ENCODE assay signal across 21 cellular contexts in the genomic region with DNA sequence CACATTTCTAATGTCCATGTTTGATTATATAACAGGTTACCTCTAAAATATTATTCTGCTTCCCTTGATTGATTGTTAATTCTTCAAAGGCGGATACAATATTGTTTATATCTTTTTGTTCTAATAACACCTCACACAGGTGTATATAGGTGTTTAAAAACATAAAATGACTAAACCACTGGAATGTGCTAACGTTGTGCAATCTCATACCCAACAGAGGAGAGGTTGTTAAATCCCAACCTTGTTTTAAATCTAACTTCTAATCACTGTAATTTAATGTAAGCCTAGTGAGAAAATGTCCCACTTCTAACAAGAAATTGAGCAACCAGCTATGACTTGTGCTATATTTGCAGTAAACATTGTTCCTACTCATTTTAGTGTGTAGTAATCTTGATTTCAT. TPM values are rescaled to one million over a fixed set of nuclear protein-coding genes. Genes with fewer than 3 reads are reported as not detected.
DNase-seq lines count a peak whose midpoint lies in the region; ATAC-seq, FAIRE-seq and TF ChIP-seq lines count a peak whose summit lies in the region.
"Had no signal": no experiment of that assay in that cellular context is flagged by ENCODE, and none has a peak within 500 bp of the region (broad histone marks: within the 10 kb centered on the region; RNA-seq: fewer than 3 reads in every experiment).

No MANE protein-coding gene starts in this region.

- BruUV-seq in HepG2 (replicated peaks; lab: Mats Ljungman, UMichigan) = no TSS peak

- no peak overlapping the region for H3K4me2 ChIP-seq in HepG2 (ENCODE audit: low read depth, low read length)
- no peak overlapping the region for H3K4me2 ChIP-seq in osteoblast (ENCODE audit: insufficient read depth, low read length)
- H3K4me2 ChIP-seq: BLaER1 had no signal

- TF ChIP-seq EP300 in HepG2 (IDR thresholded peaks at IDR 0.05; ENCODE audit: low read depth in 2 of 2, low read length in 2 of 2) (0 out of 4 replicates have a peak, but pooled peaks of 1 of the 2 experiments have one; percentile 12), HepG2 (CRISPR knock-in tag; IDR thresholded peaks at IDR 0.05; ENCODE audit: borderline replicate concordance) (no peak)

- H3K9me3 ChIP-seq in HepG2 (ENCODE audit: low read length) (peaks cover 1% of the 10 kb centered on the region; the same call in 1 of the 2 replicates), right lobe of liver (no peaks in the 10 kb centered on the region), osteoblast (ENCODE audit: low read depth, low read length) (no peaks in the 10 kb centered on the region)
- H3K9me3 ChIP-seq: BLaER1, HAP-1 had no signal

- H2AFZ ChIP-seq in HepG2 (ENCODE audit: low read length) (no peak overlapping the region), osteoblast (ENCODE audit: low read length) (no peak overlapping the region)

- H4K20me1 ChIP-seq in HepG2 (ENCODE audit: insufficient read depth, low read length) (no peaks in the 10 kb centered on the region), osteoblast (ENCODE audit: insufficient read depth, low read length) (no peaks in the 10 kb centered on the region)
- H4K20me1 ChIP-seq: BLaER1 had no signal

- H3K4me3 ChIP-seq in HepG2 (replicated peaks in 1 of 3; ENCODE audit: insufficient read depth in 1 of 3, low read depth in 2 of 3, low read length in 3 of 3) (no peak overlapping the region), right lobe of liver (no peak overlapping the region), bronchial epithelial cell (ENCODE audit: low read depth, low read length) (no peak overlapping the region), osteoblast (ENCODE audit: insufficient read depth, low read length) (no peak overlapping the region)
- H3K4me3 ChIP-seq: BLaER1, GM12878, HAP-1 had no signal

- H3K4me1 ChIP-seq in HepG2 (ENCODE audit: insufficient read depth, low read length) (peaks cover 81% of the 10 kb centered on the region), right lobe of liver (no peaks in the 10 kb centered on the region), osteoblast (ENCODE audit: insufficient read depth, low read length) (no peaks in the 10 kb centered on the region)
- H3K4me1 ChIP-seq: BLaER1, HAP-1 had no signal

- H3K4me3 Mint-ChIP-seq in activated CD4-positive, alpha-beta memory T cell treated with anti-CD3 and anti-CD28 coated beads for 36 hours = no peak overlapping the region
- H3K4me3 Mint-ChIP-seq: CD14-positive monocyte; CD4-positive, alpha-beta memory T cell; IgD-negative memory B cell had no signal

- DNase-seq in HepG2 (ENCODE audit: low spot score) (no peak), right lobe of liver (no peak), bronchial epithelial cell (ENCODE audit: low read depth) (peak; percentile 58), renal cortical epithelial cell (ENCODE audit: low read depth) (peak; percentile 46), substantia nigra (lab: John Stamatoyannopoulos, UW) (no peak), osteoblast (ENCODE audit: insufficient read length, low spot score, missing footprints) (no peak)
- DNase-seq in activated CD4-positive, alpha-beta memory T cell treated with anti-CD3 and anti-CD28 coated beads for 36 hours = no peak
- DNase-seq: 8988T; CD4-positive, alpha-beta memory T cell; DMS79 treated with DMSO at 0.1 percent for 48 hours had no signal

- H3K9me3 Mint-ChIP-seq in activated CD4-positive, alpha-beta memory T cell treated with anti-CD3 and anti-CD28 coated beads for 36 hours = no peaks in the 10 kb centered on the region
- H3K9me3 Mint-ChIP-seq: CD14-positive monocyte; CD4-positive, alpha-beta memory T cell; IgD-negative memory B cell had no signal

- intact Hi-C loops in HepG2 (cut with micrococcal nuclease; ENCODE audit: unreplicated experiment) (no loop called here), right lobe of liver (cut with DNase I) (no loop called here)
- intact Hi-C loops in activated CD4-positive, alpha-beta memory T cell treated with anti-CD3 and anti-CD28 coated beads for 36 hours (cut with micrococcal nuclease) = no loop called here

- TF ChIP-seq POLR2A in HepG2 (IDR thresholded peaks at IDR 0.05; ENCODE audit: insufficient read depth in 1 of 2, low read depth in 2 of 2, low read length in 2 of 2) = no peak
- no peak for TF ChIP-seq POLR2A in right lobe of liver (IDR thresholded peaks at IDR 0.05)

- H3K36me3 ChIP-seq in HepG2 (replicated peaks in 1 of 2; ENCODE audit: control insufficient read depth in 1 of 2, insufficient read depth in 2 of 2, low read length in 2 of 2) (no peaks in the 10 kb centered on the region), right lobe of liver (no peaks in the 10 kb centered on the region), bronchial epithelial cell (ENCODE audit: control insufficient read depth, insufficient read depth, low read length) (no peaks in the 10 kb centered on the region), osteoblast (ENCODE audit: insufficient read depth, low read length) (no peaks in the 10 kb centered on the region)
- H3K36me3 ChIP-seq: BLaER1, HAP-1 had no signal

- H3K27me3 ChIP-seq in HepG2 (ENCODE audit: control insufficient read depth in 1 of 2, insufficient read depth in 2 of 2, low read length in 2 of 2) = no peaks in the 10 kb centered on the region
- no peaks in the 10 kb centered on the region for H3K27me3 ChIP-seq in right lobe of liver
- no peaks in the 10 kb centered on the region for H3K27me3 ChIP-seq in bronchial epithelial cell (ENCODE audit: control insufficient read depth, insufficient read depth, low read length)
- H3K27me3 ChIP-seq in osteoblast (ENCODE audit: insufficient read depth, low read length) = no peaks in the 10 kb centered on the region
- H3K27me3 ChIP-seq: BLaER1 had no signal

- TF ChIP-seq CTCF in HepG2 (CRISPR knock-in tag; IDR thresholded peaks at IDR 0.05) = no peak
- no peak for TF ChIP-seq CTCF in right lobe of liver (IDR thresholded peaks at IDR 0.05)
- no peak for TF ChIP-seq CTCF in bronchial epithelial cell (IDR thresholded peaks at IDR 0.05; ENCODE audit: insufficient read depth, low read length, severe bottlenecking)
- TF ChIP-seq CTCF in osteoblast (IDR thresholded peaks at IDR 0.05; ENCODE audit: extremely low read depth, low read depth, low read length) = no peak

- H3K27ac Mint-ChIP-seq in activated CD4-positive, alpha-beta memory T cell treated with anti-CD3 and anti-CD28 coated beads for 36 hours = no peak overlapping the region
- H3K27ac Mint-ChIP-seq: CD14-positive monocyte; CD4-positive, alpha-beta memory T cell; IgD-negative memory B cell had no signal

- no peak for TF ChIP-seq RAD21 in HepG2 (CRISPR knock-in tag; IDR thresholded peaks at IDR 0.05)

- no peak overlapping the region for H3K9ac ChIP-seq in HepG2 (ENCODE audit: insufficient read depth, low read depth, low read length)
- H3K9ac ChIP-seq: BLaER1 had no signal

- POLR2A ChIA-PET in HepG2 (lab: Yijun Ruan, JAX) = no interaction called here
- POLR2A ChIA-PET in activated CD4-positive, alpha-beta memory T cell treated with anti-CD3 and anti-CD28 coated beads for 36 hours (lab: Charles Lee) = no interaction called here

- H3K27ac ChIP-seq in HepG2 (ENCODE audit: extremely low read length, insufficient read depth, low read length) (peak overlapping the region; percentile 76), right lobe of liver (no peak overlapping the region), substantia nigra (ENCODE audit: low read depth, low read length, poor library complexity, severe bottlenecking) (no peak overlapping the region), osteoblast (ENCODE audit: low read depth, low read length) (no peak overlapping the region)
- H3K27ac ChIP-seq: BLaER1, HL-60 had no signal

- no peaks in the 10 kb centered on the region for H3K27me3 Mint-ChIP-seq in activated CD4-positive, alpha-beta memory T cell treated with anti-CD3 and anti-CD28 coated beads for 36 hours
- H3K27me3 Mint-ChIP-seq: CD4-positive, alpha-beta memory T cell; IgD-negative memory B cell had no signal

- no peaks in the 10 kb centered on the region for H3K79me2 ChIP-seq in HepG2 (ENCODE audit: insufficient read depth, low read length)
- H3K79me2 ChIP-seq in osteoblast (ENCODE audit: insufficient read depth, low read length) = no peaks in the 10 kb centered on the region

- in situ Hi-C loops in HepG2 (cut with HindIII; ENCODE audit: extremely low pct_ligation_motif_present, low pct_unique_long_range_greater_than_20kb) = no loop called here

- H3K4me1 Mint-ChIP-seq in activated CD4-positive, alpha-beta memory T cell treated with anti-CD3 and anti-CD28 coated beads for 36 hours (ENCODE audit: low read depth) = no peaks in the 10 kb centered on the region
- H3K4me1 Mint-ChIP-seq: CD14-positive monocyte; CD4-positive, alpha-beta memory T cell; IgD-negative memory B cell had no signal

- 83% methylated on average over 2 of the region's 2 CpGs for WGBS in HepG2 (ENCODE audit: low lambda C conversion rate)
- 50% methylated on average over 2 of the region's 2 CpGs for WGBS in right lobe of liver (ENCODE audit: insufficient coverage, low coverage, low lambda C conversion rate, missing lambda C conversion rate)

- H3K36me3 Mint-ChIP-seq in activated CD4-positive, alpha-beta memory T cell treated with anti-CD3 and anti-CD28 coated beads for 36 hours = no peaks in the 10 kb centered on the region
- H3K36me3 Mint-ChIP-seq: CD14-positive monocyte; CD4-positive, alpha-beta memory T cell; IgD-negative memory B cell had no signal

- FAIRE-seq in HepG2 (lab: Jason Lieb, UNC) (peak; percentile 4), bronchial epithelial cell (lab: Jason Lieb, UNC) (no peak)
- FAIRE-seq: GM12878 had no signal

- CTCF ChIA-PET in HepG2 (lab: Yijun Ruan, JAX; ENCODE audit: low intra/inter-chr PET ratio, low total read pairs) = no interaction called here
- CTCF ChIA-PET in activated CD4-positive, alpha-beta memory T cell treated with anti-CD3 and anti-CD28 coated beads for 36 hours (lab: Charles Lee) = no interaction called here

- no peak for ATAC-seq in HepG2
- no peak for ATAC-seq in right lobe of liver
- ATAC-seq in GM21786 (IDR thresholded peaks at IDR 0.05; ENCODE audit: unreplicated experiment) = no peak
- ATAC-seq: GM12878 had no signal

RNA-seq across cellular contexts. Expression of gene ODAM, which starts 1.3 kb away (rescaled TPM):
- 115 and 157 TPM in 2 replicates for total RNA-seq in HepG2 (2016; rRNA removed; fragmentation: Illumina TruSeq; extraction: Trizol)
- 55.0 and 66.5 TPM in 2 replicates for total RNA-seq in HepG2 (2016; cell fraction: cytosol; rRNA removed; fragmentation: Illumina TruSeq; extraction: Trizol; ENCODE audit: low read depth)
- 108 and 147 TPM in 2 replicates for total RNA-seq in HepG2 (2016; cell fraction: insoluble cytoplasmic fraction; rRNA removed; fragmentation: Illumina TruSeq; extraction: Trizol)
- 72.5 and 76.3 TPM in 2 replicates for total RNA-seq in HepG2 (2016; cell fraction: membrane; rRNA removed; fragmentation: Illumina TruSeq; extraction: Trizol)
- total RNA-seq in HepG2 (2016; cell fraction: nucleus; rRNA removed; fragmentation: Illumina TruSeq; extraction: Trizol) = 51.3 and 51.6 TPM in 2 replicates
- polyA plus RNA-seq in HepG2 (2011; rRNA removed) = 67.4 and 94.6 TPM in 2 replicates
- 56.5 and 57.3 TPM in 2 replicates for polyA plus RNA-seq in HepG2 (2011; cell fraction: cytosol; rRNA removed)
- 14.3 and 25.4 TPM in 2 replicates for polyA plus RNA-seq in HepG2 (2011; cell fraction: nucleus; rRNA removed)
- polyA plus RNA-seq in HepG2 (2012) = 31.5 and 56.5 TPM in 2 replicates
- 116 and 130 TPM in 2 replicates for polyA plus RNA-seq in HepG2 (2016; cell fraction: cytosol; fragmentation: Illumina TruSeq; extraction: Trizol; ENCODE audit: low read depth)
- 317 and 322 TPM in 2 replicates for polyA plus RNA-seq in HepG2 (2016; cell fraction: insoluble cytoplasmic fraction; fragmentation: Illumina TruSeq; extraction: Trizol; ENCODE audit: low read depth)
- polyA plus RNA-seq in HepG2 (2016; cell fraction: membrane; fragmentation: Illumina TruSeq; extraction: Trizol; ENCODE audit: low read depth) = 135 and 140 TPM in 2 replicates
- polyA plus RNA-seq in HepG2 (2016; cell fraction: nucleus; fragmentation: Illumina TruSeq; extraction: Trizol; ENCODE audit: insufficient read depth, low read depth) = 116 TPM in 2 replicates
- 1.7 and 30.6 TPM in 2 replicates for polyA minus RNA-seq in HepG2 (2011; rRNA and poly(A)+ RNA removed; ENCODE audit: low replicate concordance)
- 16.8 and 28.0 TPM in 2 replicates for polyA minus RNA-seq in HepG2 (2011; cell fraction: cytosol; rRNA and poly(A)+ RNA removed)
- polyA minus RNA-seq in HepG2 (2011; cell fraction: nucleus; rRNA and poly(A)+ RNA removed) = 8.2 and 14.5 TPM in 2 replicates
- not detected for total RNA-seq in right lobe of liver
- not detected in 2 replicates for total RNA-seq in bronchial epithelial cell
- total RNA-seq in renal cortical epithelial cell = not detected in 2 replicates
- total RNA-seq in osteoblast = not detected in 2 replicates
- total RNA-seq in activated CD4-positive, alpha-beta memory T cell treated with anti-CD3 and anti-CD28 coated beads for 36 hours = not detected
- total RNA-seq: A673; CD4-positive, alpha-beta memory T cell; GM12878; HT1080 had no signal
- polyA plus RNA-seq: AG04450; CD14-positive monocyte; CD4-positive, alpha-beta memory T cell; GM12878; IgD-negative memory B cell had no signal

RNA-seq across cellular contexts. Expression of gene FDCSP, which starts 29.1 kb away (rescaled TPM):
- total RNA-seq in HepG2 (2016; rRNA removed; fragmentation: Illumina TruSeq; extraction: Trizol) (not detected in 2 replicates), right lobe of liver (not detected), bronchial epithelial cell (not detected in 2 replicates), renal cortical epithelial cell (not detected in 2 replicates), osteoblast (not detected in 2 replicates)
- not detected in 2 replicates for total RNA-seq in HepG2 (2016; cell fraction: cytosol; rRNA removed; fragmentation: Illumina TruSeq; extraction: Trizol; ENCODE audit: low read depth)
- not detected in 2 replicates for total RNA-seq in HepG2 (2016; cell fraction: insoluble cytoplasmic fraction; rRNA removed; fragmentation: Illumina TruSeq; extraction: Trizol)
- total RNA-seq in HepG2 (2016; cell fraction: membrane; rRNA removed; fragmentation: Illumina TruSeq; extraction: Trizol) = not detected in 2 replicates
- total RNA-seq in HepG2 (2016; cell fraction: nucleus; rRNA removed; fragmentation: Illumina TruSeq; extraction: Trizol) = not detected in 2 replicates
- polyA plus RNA-seq in HepG2 (2011; rRNA removed) = not detected in 2 replicates
- polyA plus RNA-seq in HepG2 (2011; cell fraction: cytosol; rRNA removed) = not detected in 2 replicates
- not detected in 2 replicates for polyA plus RNA-seq in HepG2 (2011; cell fraction: nucleus; rRNA removed)
- polyA plus RNA-seq in HepG2 (2012) = not detected in 2 replicates
- not detected in 2 replicates for polyA plus RNA-seq in HepG2 (2016; cell fraction: cytosol; fragmentation: Illumina TruSeq; extraction: Trizol; ENCODE audit: low read depth)
- polyA plus RNA-seq in HepG2 (2016; cell fraction: insoluble cytoplasmic fraction; fragmentation: Illumina TruSeq; extraction: Trizol; ENCODE audit: low read depth) = not detected in 2 replicates
- not detected in 2 replicates for polyA plus RNA-seq in HepG2 (2016; cell fraction: membrane; fragmentation: Illumina TruSeq; extraction: Trizol; ENCODE audit: low read depth)
- polyA plus RNA-seq in HepG2 (2016; cell fraction: nucleus; fragmentation: Illumina TruSeq; extraction: Trizol; ENCODE audit: insufficient read depth, low read depth) = not detected in 2 replicates
- polyA minus RNA-seq in HepG2 (2011; rRNA and poly(A)+ RNA removed; ENCODE audit: low replicate concordance) = not detected in 2 replicates
- not detected in 2 replicates for polyA minus RNA-seq in HepG2 (2011; cell fraction: cytosol; rRNA and poly(A)+ RNA removed)
- polyA minus RNA-seq in HepG2 (2011; cell fraction: nucleus; rRNA and poly(A)+ RNA removed) = not detected in 2 replicates
- total RNA-seq in activated CD4-positive, alpha-beta memory T cell treated with anti-CD3 and anti-CD28 coated beads for 36 hours = not detected
- total RNA-seq: A673; CD4-positive, alpha-beta memory T cell; GM12878; HT1080 had no signal
- polyA plus RNA-seq: AG04450; CD14-positive monocyte; CD4-positive, alpha-beta memory T cell; GM12878; IgD-negative memory B cell had no signal

RNA-seq across cellular contexts. Expression of gene PRR27, which starts 42.8 kb away (rescaled TPM):
- total RNA-seq in HepG2 (2016; rRNA removed; fragmentation: Illumina TruSeq; extraction: Trizol) = not detected in 2 replicates
- total RNA-seq in HepG2 (2016; cell fraction: cytosol; rRNA removed; fragmentation: Illumina TruSeq; extraction: Trizol; ENCODE audit: low read depth) = not detected in 2 replicates
- not detected in 2 replicates for total RNA-seq in HepG2 (2016; cell fraction: insoluble cytoplasmic fraction; rRNA removed; fragmentation: Illumina TruSeq; extraction: Trizol)
- total RNA-seq in HepG2 (2016; cell fraction: membrane; rRNA removed; fragmentation: Illumina TruSeq; extraction: Trizol) = not detected in 2 replicates
- not detected in 2 replicates for total RNA-seq in HepG2 (2016; cell fraction: nucleus; rRNA removed; fragmentation: Illumina TruSeq; extraction: Trizol)
- polyA plus RNA-seq in HepG2 (2011; rRNA removed) = not detected in 2 replicates
- not detected in 2 replicates for polyA plus RNA-seq in HepG2 (2011; cell fraction: cytosol; rRNA removed)
- not detected in 2 replicates for polyA plus RNA-seq in HepG2 (2011; cell fraction: nucleus; rRNA removed)
- 0.04 TPM in 2 replicates for polyA plus RNA-seq in HepG2 (2012)
- not detected in 2 replicates for polyA plus RNA-seq in HepG2 (2016; cell fraction: cytosol; fragmentation: Illumina TruSeq; extraction: Trizol; ENCODE audit: low read depth)
- polyA plus RNA-seq in HepG2 (2016; cell fraction: insoluble cytoplasmic fraction; fragmentation: Illumina TruSeq; extraction: Trizol; ENCODE audit: low read depth) = not detected in 2 replicates
- not detected in 2 replicates for polyA plus RNA-seq in HepG2 (2016; cell fraction: membrane; fragmentation: Illumina TruSeq; extraction: Trizol; ENCODE audit: low read depth)
- not detected in 2 replicates for polyA plus RNA-seq in HepG2 (2016; cell fraction: nucleus; fragmentation: Illumina TruSeq; extraction: Trizol; ENCODE audit: insufficient read depth, low read depth)
- polyA minus RNA-seq in HepG2 (2011; rRNA and poly(A)+ RNA removed; ENCODE audit: low replicate concordance) = not detected in 2 replicates
- not detected in 2 replicates for polyA minus RNA-seq in HepG2 (2011; cell fraction: cytosol; rRNA and poly(A)+ RNA removed)
- polyA minus RNA-seq in HepG2 (2011; cell fraction: nucleus; rRNA and poly(A)+ RNA removed) = not detected in 2 replicates
- not detected for total RNA-seq in right lobe of liver
- total RNA-seq in bronchial epithelial cell = not detected in 2 replicates
- total RNA-seq in renal cortical epithelial cell = not detected in 2 replicates
- total RNA-seq in osteoblast = not detected in 2 replicates
- not detected for total RNA-seq in activated CD4-positive, alpha-beta memory T cell treated with anti-CD3 and anti-CD28 coated beads for 36 hours
- total RNA-seq: A673; CD4-positive, alpha-beta memory T cell; GM12878; H4; HT1080 had no signal
- polyA plus RNA-seq: AG04450; CD14-positive monocyte; CD4-positive, alpha-beta memory T cell; GM12878; IgD-negative memory B cell had no signal

RNA-seq across cellular contexts. Expression of gene CSN3, which starts 45.5 kb away (rescaled TPM):
- total RNA-seq in HepG2 (2016; rRNA removed; fragmentation: Illumina TruSeq; extraction: Trizol) = not detected in 2 replicates
- total RNA-seq in HepG2 (2016; cell fraction: cytosol; rRNA removed; fragmentation: Illumina TruSeq; extraction: Trizol; ENCODE audit: low read depth) = not detected in 2 replicates
- not detected in 2 replicates for total RNA-seq in HepG2 (2016; cell fraction: insoluble cytoplasmic fraction; rRNA removed; fragmentation: Illumina TruSeq; extraction: Trizol)
- total RNA-seq in HepG2 (2016; cell fraction: membrane; rRNA removed; fragmentation: Illumina TruSeq; extraction: Trizol) = not detected in 2 replicates
- total RNA-seq in HepG2 (2016; cell fraction: nucleus; rRNA removed; fragmentation: Illumina TruSeq; extraction: Trizol) = not detected in 2 replicates
- polyA plus RNA-seq in HepG2 (2011; rRNA removed) = not detected in 2 replicates
- not detected in 2 replicates for polyA plus RNA-seq in HepG2 (2011; cell fraction: cytosol; rRNA removed)
- polyA plus RNA-seq in HepG2 (2011; cell fraction: nucleus; rRNA removed) = not detected in 2 replicates
- not detected in 2 replicates for polyA plus RNA-seq in HepG2 (2012)
- not detected in 2 replicates for polyA plus RNA-seq in HepG2 (2016; cell fraction: cytosol; fragmentation: Illumina TruSeq; extraction: Trizol; ENCODE audit: low read depth)
- not detected in 2 replicates for polyA plus RNA-seq in HepG2 (2016; cell fraction: insoluble cytoplasmic fraction; fragmentation: Illumina TruSeq; extraction: Trizol; ENCODE audit: low read depth)
- not detected in 2 replicates for polyA plus RNA-seq in HepG2 (2016; cell fraction: membrane; fragmentation: Illumina TruSeq; extraction: Trizol; ENCODE audit: low read depth)
- polyA plus RNA-seq in HepG2 (2016; cell fraction: nucleus; fragmentation: Illumina TruSeq; extraction: Trizol; ENCODE audit: insufficient read depth, low read depth) = not detected in 2 replicates
- not detected in 2 replicates for polyA minus RNA-seq in HepG2 (2011; rRNA and poly(A)+ RNA removed; ENCODE audit: low replicate concordance)
- not detected in 2 replicates for polyA minus RNA-seq in HepG2 (2011; cell fraction: cytosol; rRNA and poly(A)+ RNA removed)
- not detected in 2 replicates for polyA minus RNA-seq in HepG2 (2011; cell fraction: nucleus; rRNA and poly(A)+ RNA removed)
- not detected for total RNA-seq in right lobe of liver
- not detected in 2 replicates for total RNA-seq in bronchial epithelial cell
- not detected in 2 replicates for total RNA-seq in renal cortical epithelial cell
- total RNA-seq in osteoblast = not detected in 2 replicates
- not detected for total RNA-seq in activated CD4-positive, alpha-beta memory T cell treated with anti-CD3 and anti-CD28 coated beads for 36 hours
- total RNA-seq: A673; CD4-positive, alpha-beta memory T cell; GM12878; H4; HT1080 had no signal
- polyA plus RNA-seq: AG04450; CD14-positive monocyte; CD4-positive, alpha-beta memory T cell; GM12878; IgD-negative memory B cell had no signal

Comparison
In these comparisons a context has a peak if more than half of its experiments do, and no peak if none do; other contexts are left out.
1. RNA of gene ODAM, which starts 1.3 kb away (total RNA-seq): 51.3 to 157 TPM in HepG2; not detected in right lobe of liver, not detected in bronchial epithelial cell, not detected in renal cortical epithelial cell, not detected in osteoblast and not detected in activated CD4-positive, alpha-beta memory T cell treated with anti-CD3 and anti-CD28 coated beads for 36 hours; every median in the first group is over 10 times any median in the second.
2. DNase-seq: peak in bronchial epithelial cell (single experiment) and renal cortical epithelial cell (single experiment); none in HepG2 (single experiment), right lobe of liver (0 of 3), substantia nigra (0 of 49), osteoblast (single experiment) and activated CD4-positive, alpha-beta memory T cell treated with anti-CD3 and anti-CD28 coated beads for 36 hours (single experiment).